Comparison of ENCODE assay signal across 29 cellular contexts in the genomic region with DNA sequence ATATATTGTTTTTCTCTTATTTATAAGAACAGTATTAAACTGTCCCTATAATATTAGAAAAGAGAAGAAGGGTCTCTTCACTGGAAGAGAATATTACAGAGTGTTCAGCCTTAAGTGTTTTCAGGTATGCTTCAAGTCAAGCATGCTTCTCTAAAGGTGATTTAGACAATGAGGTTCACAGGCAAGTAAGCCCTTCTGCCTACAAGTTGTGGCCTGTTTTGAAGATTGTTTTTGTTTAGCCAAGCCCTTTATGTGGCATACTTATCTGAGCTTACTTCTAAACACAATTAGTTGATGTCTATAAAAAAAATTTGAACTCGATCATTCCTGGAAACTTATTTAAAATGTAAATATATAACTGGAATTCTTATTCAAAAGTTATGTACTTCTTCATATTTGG.
"Had no signal": no experiment of that assay in that cellular context is flagged by ENCODE, and none has a peak within 500 bp of the region (broad histone marks: within the 10 kb centered on the region; RNA-seq: fewer than 3 reads in every experiment).

No MANE protein-coding gene starts in this region.

- H3K9me3 ChIP-seq: ascending aorta had no signal

- ATAC-seq: activated CD8-positive, alpha-beta memory T cell treated with anti-CD3 and anti-CD28 coated beads, Interleukin-2, amount 10 ng/mL, durations not matched to agents 7 days and 5 days; activated CD8-positive, alpha-beta T cell treated with anti-CD3 and anti-CD28 coated beads, Interleukin-2, amount 10 ng/mL, durations not matched to agents 7 days and 5 days; activated naive CD8-positive, alpha-beta T cell treated with anti-CD3 and anti-CD28 coated beads, Interleukin-2, amount 50 U/mL, for 24 hours had no signal

- H3K27me3 ChIP-seq: ascending aorta, cardiac muscle cell had no signal

- H3K36me3 ChIP-seq: ascending aorta, cardiac muscle cell had no signal

- DNase-seq: activated B cell treated with CpG ODN at 0.5 μM for 24 hours; activated CD4-positive, alpha-beta memory T cell treated with anti-CD3 and anti-CD28 coated beads for 36 hours; activated CD4-positive, alpha-beta T cell treated with anti-CD3 and anti-CD28 coated beads for 4 hours; activated CD4-positive, alpha-beta T cell treated with anti-CD3 and anti-CD28 coated beads, Interleukin-2, amount 10 ng/mL, durations not matched to agents 24 days and 14 days; activated CD4-positive, alpha-beta T cell treated with anti-CD3 and anti-CD28 coated beads, Interleukin-2, amount 50 U/mL, for 1 hour; activated CD4-positive, alpha-beta T cell treated with anti-CD3 and anti-CD28 coated beads, Interleukin-2, amount 50 U/mL, for 4 hours; activated CD4-positive, CD25-positive, alpha-beta regulatory T cell treated with anti-CD3 and anti-CD28 coated beads, Interleukin-2, amount 50 U/mL, for 72 hours; activated CD8-positive, alpha-beta memory T cell treated with anti-CD3 and anti-CD28 coated beads for 24 hours; activated CD8-positive, alpha-beta memory T cell treated with anti-CD3 and anti-CD28 coated beads, Interleukin-2, amount 10 ng/mL, durations not matched to agents 7 days and 5 days; activated CD8-positive, alpha-beta memory T cell treated with anti-CD3 and anti-CD28 coated beads, Interleukin-2, amount 50 U/mL, for 48 hours; activated CD8-positive, alpha-beta T cell treated with anti-CD3 and anti-CD28 coated beads, Interleukin-2, amount 10 ng/mL, durations not matched to agents 7 days and 5 days; activated effector memory CD4-positive, alpha-beta T cell treated with Interleukin-2 at 50 U/mL for 16 hours; activated gamma-delta T cell; activated naive CD4-positive, alpha-beta T cell treated with anti-CD3 and anti-CD28 coated beads, Interleukin-2, amount 10 ng/mL, durations not matched to agents 7 days and 5 days; activated naive CD4-positive, alpha-beta T cell treated with Interleukin-2 at 50 U/mL for 16 hours; activated naive CD8-positive, alpha-beta T cell treated with anti-CD3 and anti-CD28 coated beads, Interleukin-2, amount 10 ng/mL, durations not matched to agents 7 days and 5 days; activated naive CD8-positive, alpha-beta T cell treated with anti-CD3 and anti-CD28 coated beads, Interleukin-2, amount 50 U/mL, for 24 hours; activated T-cell treated with anti-CD3 and anti-CD28 coated beads, Interleukin-2, amount 50 U/mL, for 24 hours; activated T-cell treated with anti-CD3 and anti-CD28 coated beads, Interleukin-2, amount 50 U/mL, for 48 hours; amygdala; anterior cingulate cortex; caudate nucleus; T-helper 1 cell; T-helper 2 cell; T-helper 9 cell had no signal

- H3K4me1 ChIP-seq: ascending aorta had no signal

- H3K4me3 ChIP-seq: ascending aorta, cardiac muscle cell had no signal

- FAIRE-seq: TTC549 had no signal

- H3K27ac ChIP-seq: ascending aorta, cardiac muscle cell, VCaP had no signal
